10 cellular contexts compared by ENCODE assay signal in the genomic region with DNA sequence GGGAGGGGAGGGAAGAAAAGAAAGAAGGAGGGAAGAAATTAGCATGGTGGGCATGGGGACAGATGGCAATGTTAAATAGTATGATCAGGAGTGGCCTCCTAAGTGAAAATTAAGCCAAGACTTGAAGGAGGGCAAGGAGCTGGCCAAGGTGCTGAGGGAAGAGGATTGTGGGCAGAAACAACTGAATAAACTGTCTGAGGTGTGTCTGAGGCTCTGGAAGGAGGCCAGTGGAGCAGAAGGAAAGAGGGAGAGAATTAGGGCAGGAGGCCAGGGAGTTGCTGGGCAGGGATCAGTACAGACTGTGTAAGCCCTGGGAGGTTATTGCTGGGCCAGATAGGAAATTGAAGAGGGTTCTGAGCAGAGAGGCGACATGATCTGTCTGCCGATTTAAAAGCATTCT. TPM values are rescaled to one million over a fixed set of nuclear protein-coding genes. Genes with fewer than 3 reads are reported as not detected.
DNase-seq lines count a peak whose midpoint lies in the region; ATAC-seq and TF ChIP-seq lines count a peak whose summit lies in the region.
"Had no signal": no experiment of that assay in that cellular context is flagged by ENCODE, and none has a peak within 500 bp of the region (broad histone marks: within the 10 kb centered on the region; RNA-seq: fewer than 3 reads in every experiment).

No MANE protein-coding gene starts in this region.

- H3K4me3 Mint-ChIP-seq in neural progenitor cell: no peak overlapping the region
- H3K4me3 Mint-ChIP-seq in stimulated activated naive B cell treated with anti-CD40 and anti-IgM and Interleukin-4, amounts not matched to agents 10 μg/mL and 1 μg/mL and 100 μg/mL, for 72 hours: no peak overlapping the region

- H3K4me1 Mint-ChIP-seq in neural progenitor cell: no peaks in the 10 kb centered on the region
- peaks cover 5 to 7% of the 10 kb centered on the region in 2 donors for H3K4me1 Mint-ChIP-seq in stimulated activated naive B cell treated with anti-CD40 and anti-IgM and Interleukin-4, amounts not matched to agents 10 μg/mL and 1 μg/mL and 100 μg/mL, for 72 hours

- H3K4me3 ChIP-seq in SK-N-SH (ENCODE audit: low read depth in 2 of 2, low read length in 1 of 2) (no peak overlapping the region), colonic mucosa (no peak overlapping the region), neural progenitor cell (no peak overlapping the region)

- TF ChIP-seq CTCF in SK-N-SH (IDR thresholded peaks at IDR 0.05) (no peak), colonic mucosa (IDR thresholded peaks at IDR 0.05) (no peak), neural progenitor cell (IDR thresholded peaks at IDR 0.05) (no peak)

- POLR2A ChIA-PET in SK-N-SH (lab: Yijun Ruan, JAX): no interaction called here

- H3K4me1 ChIP-seq in SK-N-SH (ENCODE audit: control insufficient read depth in 1 of 2, insufficient read depth in 2 of 2, low read depth in 1 of 2, low read length in 1 of 2) (no peaks in the 10 kb centered on the region), colonic mucosa (no peaks in the 10 kb centered on the region), neural progenitor cell (no peaks in the 10 kb centered on the region)

- ATAC-seq in SK-N-SH treated with all-trans-retinoic acid at 6 μM for 48 hours (no peak), GM18907 (IDR thresholded peaks at IDR 0.05; ENCODE audit: unreplicated experiment) (no peak)
- no peak for ATAC-seq in stimulated activated naive B cell treated with anti-CD40 and anti-IgM and Interleukin-4, amounts not matched to agents 10 μg/mL and 1 μg/mL and 100 μg/mL, for 72 hours (replicated peaks)

- H3K9ac ChIP-seq in SK-N-SH (no peak overlapping the region), colonic mucosa (ENCODE audit: low read depth in 2 of 2, low read length in 2 of 2) (no peak overlapping the region), neural progenitor cell (no peak overlapping the region)

- H3K4me2 ChIP-seq in SK-N-SH: no peak overlapping the region
- H3K4me2 ChIP-seq in neural progenitor cell: no peak overlapping the region

- no peaks in the 10 kb centered on the region for H4K20me1 ChIP-seq in SK-N-SH (ENCODE audit: insufficient read depth)
- H4K20me1 ChIP-seq in neural progenitor cell (ENCODE audit: low read depth): no peaks in the 10 kb centered on the region

- no peaks in the 10 kb centered on the region for H3K9me3 Mint-ChIP-seq in neural progenitor cell
- H3K9me3 Mint-ChIP-seq in stimulated activated naive B cell treated with anti-CD40 and anti-IgM and Interleukin-4, amounts not matched to agents 10 μg/mL and 1 μg/mL and 100 μg/mL, for 72 hours: peaks cover 3 to 4% of the 10 kb centered on the region in 2 donors

- WGBS in SK-N-SH (ENCODE audit: low lambda C conversion rate): 100% methylated on average over 2 of the region's 2 CpGs

- no peaks in the 10 kb centered on the region for H3K27me3 ChIP-seq in SK-N-SH (ENCODE audit: insufficient read depth)
- no peaks in the 10 kb centered on the region for H3K27me3 ChIP-seq in colonic mucosa
- no peaks in the 10 kb centered on the region for H3K27me3 ChIP-seq in neural progenitor cell

- CTCF ChIA-PET in SK-N-SH (lab: Yijun Ruan, JAX): no interaction called here

- no peaks in the 10 kb centered on the region for H3K36me3 Mint-ChIP-seq in neural progenitor cell
- H3K36me3 Mint-ChIP-seq in stimulated activated naive B cell treated with anti-CD40 and anti-IgM and Interleukin-4, amounts not matched to agents 10 μg/mL and 1 μg/mL and 100 μg/mL, for 72 hours: peaks cover 7 to 11% of the 10 kb centered on the region in 2 donors

- H3F3A ChIP-seq in SK-N-SH (replicated peaks; ENCODE audit: insufficient read depth): no peaks in the 10 kb centered on the region
- no peaks in the 10 kb centered on the region for H3F3A ChIP-seq in neural progenitor cell (ENCODE audit: low read depth)

- H2AFZ ChIP-seq in SK-N-SH (ENCODE audit: low read depth): no peak overlapping the region
- no peak overlapping the region for H2AFZ ChIP-seq in neural progenitor cell (replicated peaks)

- no peaks in the 10 kb centered on the region for H3K9me2 ChIP-seq in SK-N-SH

- H3K36me3 ChIP-seq in SK-N-SH (replicated peaks in 1 of 2; ENCODE audit: control insufficient read depth in 1 of 2, insufficient read depth in 2 of 2, low read length in 1 of 2): peaks cover 0 to 23% of the 10 kb centered on the region in 2 experiments
- no peaks in the 10 kb centered on the region for H3K36me3 ChIP-seq in colonic mucosa
- no peaks in the 10 kb centered on the region for H3K36me3 ChIP-seq in neural progenitor cell

- H3K27me3 Mint-ChIP-seq in neural progenitor cell (ENCODE audit: insufficient read depth, low read depth): peaks cover 4% of the 10 kb centered on the region
- H3K27me3 Mint-ChIP-seq in stimulated activated naive B cell treated with anti-CD40 and anti-IgM and Interleukin-4, amounts not matched to agents 10 μg/mL and 1 μg/mL and 100 μg/mL, for 72 hours: no peaks in the 10 kb centered on the region

- no peak overlapping the region for H3K27ac Mint-ChIP-seq in neural progenitor cell
- H3K27ac Mint-ChIP-seq in stimulated activated naive B cell treated with anti-CD40 and anti-IgM and Interleukin-4, amounts not matched to agents 10 μg/mL and 1 μg/mL and 100 μg/mL, for 72 hours: no peak overlapping the region

- TF ChIP-seq EP300 in SK-N-SH (IDR thresholded peaks at IDR 0.05; ENCODE audit: borderline replicate concordance in 1 of 2, low read depth in 1 of 2, low read length in 1 of 2): no peak

- no peak for DNase-seq in SK-N-SH
- peak; percentile 5 for DNase-seq in NCI-H460 (ENCODE audit: extremely low read depth, low read depth)
- DNase-seq in colonic mucosa: peak; percentile 23
- peak; percentile 52 for DNase-seq in neural progenitor cell (ENCODE audit: low spot score)
- DNase-seq in NCI-H2196 treated with DMSO at 0.1 percent for 48 hours (lab: John Stamatoyannopoulos, UW; ENCODE audit: unreplicated experiment): no peak
- DNase-seq in stimulated activated naive B cell treated with anti-CD40 and anti-IgM and Interleukin-4, amounts not matched to agents 10 μg/mL and 1 μg/mL and 100 μg/mL, for 72 hours: no peak
- DNase-seq: activated gamma-delta T cell treated with Interleukin-2 at 50 U/mL for 16 hours, NCI-H82 had no signal

- no peaks in the 10 kb centered on the region for H3K79me2 ChIP-seq in SK-N-SH (ENCODE audit: insufficient read depth)
- no peaks in the 10 kb centered on the region for H3K79me2 ChIP-seq in neural progenitor cell (ENCODE audit: low read depth)

- no peak for TF ChIP-seq RAD21 in SK-N-SH (IDR thresholded peaks at IDR 0.05; ENCODE audit: low read length)

- no peak overlapping the region for H3K27ac ChIP-seq in SK-N-SH (ENCODE audit: low read depth in 2 of 2, low read length in 1 of 2)
- no peak overlapping the region for H3K27ac ChIP-seq in colonic mucosa
- no peak overlapping the region for H3K27ac ChIP-seq in neural progenitor cell

- intact Hi-C loops in colonic mucosa (cut with DNase I): no loop called here

- no peaks in the 10 kb centered on the region for H3K9me3 ChIP-seq in SK-N-SH
- no peaks in the 10 kb centered on the region for H3K9me3 ChIP-seq in colonic mucosa
- H3K9me3 ChIP-seq in neural progenitor cell (ENCODE audit: low read depth): no peaks in the 10 kb centered on the region

TF ChIP-seq in SK-N-SH, 30 proteins besides CTCF, POLR2A, EP300 and RAD21 (continues in another document):
- TF ChIP-seq POLR2AphosphoS5 (IDR thresholded peaks at IDR 0.05; ENCODE audit: low read depth, low read length): no peak

TF ChIP-seq in SK-N-SH treated with all-trans-retinoic acid at 6 μM for 48 hours, 23 proteins besides CTCF, POLR2A, EP300 and RAD21 (continues in another document):
- TF ChIP-seq ZFP3 (CRISPR knock-in tag; IDR thresholded peaks at IDR 0.05): no peak
- TF ChIP-seq TOX (CRISPR knock-in tag; IDR thresholded peaks at IDR 0.05; ENCODE audit: borderline replicate concordance): no peak
- no peak for TF ChIP-seq GLIS3 (CRISPR knock-in tag; IDR thresholded peaks at IDR 0.05)
- no peak for TF ChIP-seq CSDC2 (CRISPR knock-in tag; IDR thresholded peaks at IDR 0.05)
- TF ChIP-seq ARNTL (CRISPR knock-in tag; IDR thresholded peaks at IDR 0.05; ENCODE audit: borderline replicate concordance, low read depth): no peak
- TF ChIP-seq ZNF565 (CRISPR knock-in tag; conservative IDR thresholded peaks at IDR 0.05; ENCODE audit: low read depth): no peak
- TF ChIP-seq ESRRG (CRISPR knock-in tag; IDR thresholded peaks at IDR 0.05): no peak
- TF ChIP-seq ZNF8 (CRISPR knock-in tag; IDR thresholded peaks at IDR 0.05): no peak
- no peak for TF ChIP-seq RARB (CRISPR knock-in tag; IDR thresholded peaks at IDR 0.05)
- TF ChIP-seq, protein P1, sequence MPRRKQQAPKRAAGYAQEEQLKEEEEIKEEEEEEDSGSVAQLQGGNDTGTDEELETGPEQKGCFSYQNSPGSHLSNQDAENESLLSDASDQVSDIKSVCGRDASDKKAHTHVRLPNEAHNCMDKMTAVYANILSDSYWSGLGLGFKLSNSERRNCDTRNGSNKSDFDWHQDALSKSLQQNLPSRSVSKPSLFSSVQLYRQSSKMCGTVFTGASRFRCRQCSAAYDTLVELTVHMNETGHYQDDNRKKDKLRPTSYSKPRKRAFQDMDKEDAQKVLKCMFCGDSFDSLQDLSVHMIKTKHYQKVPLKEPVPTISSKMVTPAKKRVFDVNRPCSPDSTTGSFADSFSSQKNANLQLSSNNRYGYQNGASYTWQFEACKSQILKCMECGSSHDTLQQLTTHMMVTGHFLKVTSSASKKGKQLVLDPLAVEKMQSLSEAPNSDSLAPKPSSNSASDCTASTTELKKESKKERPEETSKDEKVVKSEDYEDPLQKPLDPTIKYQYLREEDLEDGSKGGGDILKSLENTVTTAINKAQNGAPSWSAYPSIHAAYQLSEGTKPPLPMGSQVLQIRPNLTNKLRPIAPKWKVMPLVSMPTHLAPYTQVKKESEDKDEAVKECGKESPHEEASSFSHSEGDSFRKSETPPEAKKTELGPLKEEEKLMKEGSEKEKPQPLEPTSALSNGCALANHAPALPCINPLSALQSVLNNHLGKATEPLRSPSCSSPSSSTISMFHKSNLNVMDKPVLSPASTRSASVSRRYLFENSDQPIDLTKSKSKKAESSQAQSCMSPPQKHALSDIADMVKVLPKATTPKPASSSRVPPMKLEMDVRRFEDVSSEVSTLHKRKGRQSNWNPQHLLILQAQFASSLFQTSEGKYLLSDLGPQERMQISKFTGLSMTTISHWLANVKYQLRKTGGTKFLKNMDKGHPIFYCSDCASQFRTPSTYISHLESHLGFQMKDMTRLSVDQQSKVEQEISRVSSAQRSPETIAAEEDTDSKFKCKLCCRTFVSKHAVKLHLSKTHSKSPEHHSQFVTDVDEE (CRISPR knock-in tag; IDR thresholded peaks at IDR 0.05): no peak
- no peak for TF ChIP-seq ZFP30 (CRISPR knock-in tag; IDR thresholded peaks at IDR 0.05)

RNA-seq across cellular contexts. Expression of a gene that starts 40.6 kb away (rescaled TPM):
- polyA plus RNA-seq in SK-N-SH (2012; rRNA removed): 14.7 and 17.1 TPM in 2 replicates
- polyA plus RNA-seq in SK-N-SH (2012; cell fraction: cytosol; rRNA removed): 21.1 and 21.2 TPM in 2 replicates
- polyA plus RNA-seq in SK-N-SH (2012; cell fraction: nucleus; rRNA removed): 5.0 and 7.4 TPM in 2 replicates
- 15.3 and 17.3 TPM in 2 replicates for total RNA-seq in NCI-H460 (2014; rRNA removed; shearing (Covaris generic))
- 10.7 and 13.7 TPM in 2 replicates for polyA plus RNA-seq in NCI-H460 (2014; cell fraction: nucleus; rRNA removed)
- total RNA-seq in colonic mucosa (10 to 100 TPM; 21.3 to 26.0 TPM), neural progenitor cell (ENCODE audit: low replicate concordance) (14.2 and 16.0 TPM in 2 replicates)

Comparison
In these comparisons a context has a peak if more than half of its experiments do, and no peak if none do; other contexts are left out.
1. DNase-seq: peak in NCI-H460 (single experiment), colonic mucosa (single experiment) and neural progenitor cell (single experiment); none in SK-N-SH (single experiment), NCI-H2196 treated with DMSO at 0.1 percent for 48 hours (single experiment) and stimulated activated naive B cell treated with anti-CD40 and anti-IgM and Interleukin-4, amounts not matched to agents 10 μg/mL and 1 μg/mL and 100 μg/mL, for 72 hours (single experiment).